ENCODE assay signal across 1 cellular context in the genomic region with DNA sequence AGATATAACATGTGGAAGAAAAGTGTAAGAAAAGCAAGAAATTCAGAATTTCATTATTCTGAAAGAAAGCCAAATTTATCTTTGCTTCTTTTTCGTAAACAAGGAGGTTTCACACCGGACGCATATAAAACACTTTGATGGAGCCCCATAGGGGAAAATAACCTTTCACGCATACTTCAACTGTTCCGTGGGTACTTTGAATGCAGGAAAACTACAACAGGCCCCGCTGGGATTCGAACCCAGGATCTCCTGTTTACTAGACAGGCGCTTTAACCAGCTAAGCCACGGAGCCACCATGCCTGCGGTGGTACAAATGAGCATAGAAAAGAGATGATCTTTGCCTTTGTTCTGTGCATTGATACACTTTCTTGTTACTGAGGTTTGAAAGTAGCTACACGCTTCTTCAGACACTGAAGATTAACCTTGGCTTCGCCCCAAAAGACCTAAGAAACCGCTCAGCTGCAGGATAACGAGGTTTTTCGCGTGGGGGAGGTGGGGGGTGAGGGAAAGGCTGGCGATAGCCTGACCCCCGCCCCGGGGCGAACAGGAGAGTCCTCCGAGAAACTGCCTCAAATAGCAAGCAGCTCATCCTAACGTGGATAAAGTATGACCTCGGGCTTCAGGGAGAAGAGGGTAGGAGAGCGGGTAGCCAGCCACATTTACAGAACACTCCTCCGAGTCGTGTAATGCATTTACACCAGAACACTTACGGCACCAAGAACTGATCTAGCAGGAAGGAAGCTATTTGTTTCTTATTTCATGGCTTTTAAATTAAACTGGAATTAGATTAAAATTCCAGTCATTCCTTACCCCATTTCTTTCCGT.
TF ChIP-seq lines count a peak whose summit lies in the region.

No MANE protein-coding gene starts in this region.

TF ChIP-seq in HepG2, 621 proteins besides CTCF, POLR2A, EP300 and RAD21 (continues in another document):
- TF ChIP-seq, protein P1, sequence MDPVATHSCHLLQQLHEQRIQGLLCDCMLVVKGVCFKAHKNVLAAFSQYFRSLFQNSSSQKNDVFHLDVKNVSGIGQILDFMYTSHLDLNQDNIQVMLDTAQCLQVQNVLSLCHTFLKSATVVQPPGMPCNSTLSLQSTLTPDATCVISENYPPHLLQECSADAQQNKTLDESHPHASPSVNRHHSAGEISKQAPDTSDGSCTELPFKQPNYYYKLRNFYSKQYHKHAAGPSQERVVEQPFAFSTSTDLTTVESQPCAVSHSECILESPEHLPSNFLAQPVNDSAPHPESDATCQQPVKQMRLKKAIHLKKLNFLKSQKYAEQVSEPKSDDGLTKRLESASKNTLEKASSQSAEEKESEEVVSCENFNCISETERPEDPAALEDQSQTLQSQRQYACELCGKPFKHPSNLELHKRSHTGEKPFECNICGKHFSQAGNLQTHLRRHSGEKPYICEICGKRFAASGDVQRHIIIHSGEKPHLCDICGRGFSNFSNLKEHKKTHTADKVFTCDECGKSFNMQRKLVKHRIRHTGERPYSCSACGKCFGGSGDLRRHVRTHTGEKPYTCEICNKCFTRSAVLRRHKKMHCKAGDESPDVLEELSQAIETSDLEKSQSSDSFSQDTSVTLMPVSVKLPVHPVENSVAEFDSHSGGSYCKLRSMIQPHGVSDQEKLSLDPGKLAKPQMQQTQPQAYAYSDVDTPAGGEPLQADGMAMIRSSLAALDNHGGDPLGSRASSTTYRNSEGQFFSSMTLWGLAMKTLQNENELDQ (CRISPR knock-in tag; IDR thresholded peaks at IDR 0.05; ENCODE audit: borderline replicate concordance): 0 out of 2 replicates have a peak, but pooled peaks have one; percentile 17
- TF ChIP-seq NR2F1 (CRISPR knock-in tag; IDR thresholded peaks at IDR 0.05) (no peak), HNRNPUL1 (IDR thresholded peaks at IDR 0.05; ENCODE audit: low read depth, low read length) (no peak), ZNF17 (CRISPR knock-in tag; IDR thresholded peaks at IDR 0.05) (no peak), ZSCAN9 (CRISPR knock-in tag; IDR thresholded peaks at IDR 0.05; ENCODE audit: borderline replicate concordance) (peak; percentile 93), SAFB2 (CRISPR knock-in tag; IDR thresholded peaks at IDR 0.05; ENCODE audit: borderline replicate concordance, low read depth) (no peak), HES4 (CRISPR knock-in tag; IDR thresholded peaks at IDR 0.05; ENCODE audit: borderline replicate concordance) (peak; percentile 62; the same call in 1 of the 2 replicates), ZNF292 (CRISPR knock-in tag; IDR thresholded peaks at IDR 0.05; ENCODE audit: borderline replicate concordance, low read depth) (0 out of 2 replicates have a peak, but pooled peaks have one; percentile 30), RFX1 (IDR thresholded peaks at IDR 0.05) (no peak), NONO (IDR thresholded peaks at IDR 0.05) (no peak), NONO (CRISPR knock-in tag; conservative IDR thresholded peaks at IDR 0.05) (peak; percentile 62; the same call in 1 of the 2 replicates), ZNF816 (CRISPR knock-in tag; IDR thresholded peaks at IDR 0.05; ENCODE audit: borderline replicate concordance) (no peak; the same call in 1 of the 2 replicates), CEBPG (CRISPR knock-in tag; IDR thresholded peaks at IDR 0.05) (peak; percentile 50), XBP1 (CRISPR knock-in tag; IDR thresholded peaks at IDR 0.05) (no peak), ZNF256 (CRISPR knock-in tag; conservative IDR thresholded peaks at IDR 0.05) (0 out of 2 replicates have a peak, but pooled peaks have one; percentile 59), MED1 (CRISPR knock-in tag; IDR thresholded peaks at IDR 0.05) (peak; percentile 79), SIN3A (IDR thresholded peaks at IDR 0.05; ENCODE audit: borderline replicate concordance, low read depth, low read length) (peak; percentile 60; the same call in 1 of the 2 replicates), RFX3 (CRISPR knock-in tag; IDR thresholded peaks at IDR 0.05) (no peak; the same call in 1 of the 2 replicates)
- TF ChIP-seq, protein P2, sequence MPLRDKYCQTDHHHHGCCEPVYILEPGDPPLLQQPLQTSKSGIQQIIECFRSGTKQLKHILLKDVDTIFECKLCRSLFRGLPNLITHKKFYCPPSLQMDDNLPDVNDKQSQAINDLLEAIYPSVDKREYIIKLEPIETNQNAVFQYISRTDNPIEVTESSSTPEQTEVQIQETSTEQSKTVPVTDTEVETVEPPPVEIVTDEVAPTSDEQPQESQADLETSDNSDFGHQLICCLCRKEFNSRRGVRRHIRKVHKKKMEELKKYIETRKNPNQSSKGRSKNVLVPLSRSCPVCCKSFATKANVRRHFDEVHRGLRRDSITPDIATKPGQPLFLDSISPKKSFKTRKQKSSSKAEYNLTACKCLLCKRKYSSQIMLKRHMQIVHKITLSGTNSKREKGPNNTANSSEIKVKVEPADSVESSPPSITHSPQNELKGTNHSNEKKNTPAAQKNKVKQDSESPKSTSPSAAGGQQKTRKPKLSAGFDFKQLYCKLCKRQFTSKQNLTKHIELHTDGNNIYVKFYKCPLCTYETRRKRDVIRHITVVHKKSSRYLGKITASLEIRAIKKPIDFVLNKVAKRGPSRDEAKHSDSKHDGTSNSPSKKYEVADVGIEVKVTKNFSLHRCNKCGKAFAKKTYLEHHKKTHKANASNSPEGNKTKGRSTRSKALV (CRISPR knock-in tag; IDR thresholded peaks at IDR 0.05): peak; percentile 44; the same call in 1 of the 2 replicates
- TF ChIP-seq, protein P3, sequence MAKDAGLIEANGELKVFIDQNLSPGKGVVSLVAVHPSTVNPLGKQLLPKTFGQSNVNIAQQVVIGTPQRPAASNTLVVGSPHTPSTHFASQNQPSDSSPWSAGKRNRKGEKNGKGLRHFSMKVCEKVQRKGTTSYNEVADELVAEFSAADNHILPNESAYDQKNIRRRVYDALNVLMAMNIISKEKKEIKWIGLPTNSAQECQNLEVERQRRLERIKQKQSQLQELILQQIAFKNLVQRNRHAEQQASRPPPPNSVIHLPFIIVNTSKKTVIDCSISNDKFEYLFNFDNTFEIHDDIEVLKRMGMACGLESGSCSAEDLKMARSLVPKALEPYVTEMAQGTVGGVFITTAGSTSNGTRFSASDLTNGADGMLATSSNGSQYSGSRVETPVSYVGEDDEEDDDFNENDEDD (CRISPR knock-in tag; IDR thresholded peaks at IDR 0.05; ENCODE audit: borderline replicate concordance): peak; percentile 44; the same call in 1 of the 2 replicates
- TF ChIP-seq, protein P4, sequence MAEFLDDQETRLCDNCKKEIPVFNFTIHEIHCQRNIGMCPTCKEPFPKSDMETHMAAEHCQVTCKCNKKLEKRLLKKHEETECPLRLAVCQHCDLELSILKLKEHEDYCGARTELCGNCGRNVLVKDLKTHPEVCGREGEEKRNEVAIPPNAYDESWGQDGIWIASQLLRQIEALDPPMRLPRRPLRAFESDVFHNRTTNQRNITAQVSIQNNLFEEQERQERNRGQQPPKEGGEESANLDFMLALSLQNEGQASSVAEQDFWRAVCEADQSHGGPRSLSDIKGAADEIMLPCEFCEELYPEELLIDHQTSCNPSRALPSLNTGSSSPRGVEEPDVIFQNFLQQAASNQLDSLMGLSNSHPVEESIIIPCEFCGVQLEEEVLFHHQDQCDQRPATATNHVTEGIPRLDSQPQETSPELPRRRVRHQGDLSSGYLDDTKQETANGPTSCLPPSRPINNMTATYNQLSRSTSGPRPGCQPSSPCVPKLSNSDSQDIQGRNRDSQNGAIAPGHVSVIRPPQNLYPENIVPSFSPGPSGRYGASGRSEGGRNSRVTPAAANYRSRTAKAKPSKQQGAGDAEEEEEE (CRISPR knock-in tag; IDR thresholded peaks at IDR 0.05; ENCODE audit: borderline replicate concordance): no peak
- TF ChIP-seq, protein P5, sequence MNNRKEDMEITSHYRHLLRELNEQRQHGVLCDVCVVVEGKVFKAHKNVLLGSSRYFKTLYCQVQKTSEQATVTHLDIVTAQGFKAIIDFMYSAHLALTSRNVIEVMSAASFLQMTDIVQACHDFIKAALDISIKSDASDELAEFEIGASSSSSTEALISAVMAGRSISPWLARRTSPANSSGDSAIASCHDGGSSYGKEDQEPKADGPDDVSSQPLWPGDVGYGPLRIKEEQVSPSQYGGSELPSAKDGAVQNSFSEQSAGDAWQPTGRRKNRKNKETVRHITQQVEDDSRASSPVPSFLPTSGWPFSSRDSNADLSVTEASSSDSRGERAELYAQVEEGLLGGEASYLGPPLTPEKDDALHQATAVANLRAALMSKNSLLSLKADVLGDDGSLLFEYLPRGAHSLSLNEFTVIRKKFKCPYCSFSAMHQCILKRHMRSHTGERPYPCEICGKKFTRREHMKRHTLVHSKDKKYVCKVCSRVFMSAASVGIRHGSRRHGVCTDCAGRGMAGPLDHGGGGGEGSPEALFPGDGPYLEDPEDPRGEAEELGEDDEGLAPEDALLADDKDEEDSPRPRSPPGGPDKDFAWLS (CRISPR knock-in tag; IDR thresholded peaks at IDR 0.05; ENCODE audit: borderline replicate concordance): no peak
- TF ChIP-seq, protein P6, sequence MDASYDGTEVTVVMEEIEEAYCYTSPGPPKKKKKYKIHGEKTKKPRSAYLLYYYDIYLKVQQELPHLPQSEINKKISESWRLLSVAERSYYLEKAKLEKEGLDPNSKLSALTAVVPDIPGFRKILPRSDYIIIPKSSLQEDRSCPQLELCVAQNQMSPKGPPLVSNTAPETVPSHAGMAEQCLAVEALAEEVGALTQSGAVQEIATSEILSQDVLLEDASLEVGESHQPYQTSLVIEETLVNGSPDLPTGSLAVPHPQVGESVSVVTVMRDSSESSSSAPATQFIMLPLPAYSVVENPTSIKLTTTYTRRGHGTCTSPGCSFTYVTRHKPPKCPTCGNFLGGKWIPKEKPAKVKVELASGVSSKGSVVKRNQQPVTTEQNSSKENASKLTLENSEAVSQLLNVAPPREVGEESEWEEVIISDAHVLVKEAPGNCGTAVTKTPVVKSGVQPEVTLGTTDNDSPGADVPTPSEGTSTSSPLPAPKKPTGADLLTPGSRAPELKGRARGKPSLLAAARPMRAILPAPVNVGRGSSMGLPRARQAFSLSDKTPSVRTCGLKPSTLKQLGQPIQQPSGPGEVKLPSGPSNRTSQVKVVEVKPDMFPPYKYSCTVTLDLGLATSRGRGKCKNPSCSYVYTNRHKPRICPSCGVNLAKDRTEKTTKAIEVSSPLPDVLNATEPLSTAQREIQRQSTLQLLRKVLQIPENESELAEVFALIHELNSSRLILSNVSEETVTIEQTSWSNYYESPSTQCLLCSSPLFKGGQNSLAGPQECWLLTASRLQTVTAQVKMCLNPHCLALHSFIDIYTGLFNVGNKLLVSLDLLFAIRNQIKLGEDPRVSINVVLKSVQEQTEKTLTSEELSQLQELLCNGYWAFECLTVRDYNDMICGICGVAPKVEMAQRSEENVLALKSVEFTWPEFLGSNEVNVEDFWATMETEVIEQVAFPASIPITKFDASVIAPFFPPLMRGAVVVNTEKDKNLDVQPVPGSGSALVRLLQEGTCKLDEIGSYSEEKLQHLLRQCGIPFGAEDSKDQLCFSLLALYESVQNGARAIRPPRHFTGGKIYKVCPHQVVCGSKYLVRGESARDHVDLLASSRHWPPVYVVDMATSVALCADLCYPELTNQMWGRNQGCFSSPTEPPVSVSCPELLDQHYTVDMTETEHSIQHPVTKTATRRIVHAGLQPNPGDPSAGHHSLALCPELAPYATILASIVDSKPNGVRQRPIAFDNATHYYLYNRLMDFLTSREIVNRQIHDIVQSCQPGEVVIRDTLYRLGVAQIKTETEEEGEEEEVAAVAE (CRISPR knock-in tag; IDR thresholded peaks at IDR 0.05; ENCODE audit: borderline replicate concordance): peak; percentile 79; the same call in 1 of the 2 replicates
- TF ChIP-seq, protein P7, sequence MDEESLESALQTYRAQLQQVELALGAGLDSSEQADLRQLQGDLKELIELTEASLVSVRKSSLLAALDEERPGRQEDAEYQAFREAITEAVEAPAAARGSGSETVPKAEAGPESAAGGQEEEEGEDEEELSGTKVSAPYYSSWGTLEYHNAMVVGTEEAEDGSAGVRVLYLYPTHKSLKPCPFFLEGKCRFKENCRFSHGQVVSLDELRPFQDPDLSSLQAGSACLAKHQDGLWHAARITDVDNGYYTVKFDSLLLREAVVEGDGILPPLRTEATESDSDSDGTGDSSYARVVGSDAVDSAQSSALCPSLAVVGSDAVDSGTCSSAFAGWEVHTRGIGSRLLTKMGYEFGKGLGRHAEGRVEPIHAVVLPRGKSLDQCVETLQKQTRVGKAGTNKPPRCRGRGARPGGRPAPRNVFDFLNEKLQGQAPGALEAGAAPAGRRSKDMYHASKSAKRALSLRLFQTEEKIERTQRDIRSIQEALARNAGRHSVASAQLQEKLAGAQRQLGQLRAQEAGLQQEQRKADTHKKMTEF (CRISPR knock-in tag; IDR thresholded peaks at IDR 0.05): peak; percentile 92
- TF ChIP-seq, protein P8, sequence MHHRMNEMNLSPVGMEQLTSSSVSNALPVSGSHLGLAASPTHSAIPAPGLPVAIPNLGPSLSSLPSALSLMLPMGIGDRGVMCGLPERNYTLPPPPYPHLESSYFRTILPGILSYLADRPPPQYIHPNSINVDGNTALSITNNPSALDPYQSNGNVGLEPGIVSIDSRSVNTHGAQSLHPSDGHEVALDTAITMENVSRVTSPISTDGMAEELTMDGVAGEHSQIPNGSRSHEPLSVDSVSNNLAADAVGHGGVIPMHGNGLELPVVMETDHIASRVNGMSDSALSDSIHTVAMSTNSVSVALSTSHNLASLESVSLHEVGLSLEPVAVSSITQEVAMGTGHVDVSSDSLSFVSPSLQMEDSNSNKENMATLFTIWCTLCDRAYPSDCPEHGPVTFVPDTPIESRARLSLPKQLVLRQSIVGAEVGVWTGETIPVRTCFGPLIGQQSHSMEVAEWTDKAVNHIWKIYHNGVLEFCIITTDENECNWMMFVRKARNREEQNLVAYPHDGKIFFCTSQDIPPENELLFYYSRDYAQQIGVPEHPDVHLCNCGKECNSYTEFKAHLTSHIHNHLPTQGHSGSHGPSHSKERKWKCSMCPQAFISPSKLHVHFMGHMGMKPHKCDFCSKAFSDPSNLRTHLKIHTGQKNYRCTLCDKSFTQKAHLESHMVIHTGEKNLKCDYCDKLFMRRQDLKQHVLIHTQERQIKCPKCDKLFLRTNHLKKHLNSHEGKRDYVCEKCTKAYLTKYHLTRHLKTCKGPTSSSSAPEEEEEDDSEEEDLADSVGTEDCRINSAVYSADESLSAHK (CRISPR knock-in tag; IDR thresholded peaks at IDR 0.05; ENCODE audit: borderline replicate concordance): 0 out of 2 replicates have a peak, but pooled peaks have one; percentile 84
- TF ChIP-seq, protein P9, sequence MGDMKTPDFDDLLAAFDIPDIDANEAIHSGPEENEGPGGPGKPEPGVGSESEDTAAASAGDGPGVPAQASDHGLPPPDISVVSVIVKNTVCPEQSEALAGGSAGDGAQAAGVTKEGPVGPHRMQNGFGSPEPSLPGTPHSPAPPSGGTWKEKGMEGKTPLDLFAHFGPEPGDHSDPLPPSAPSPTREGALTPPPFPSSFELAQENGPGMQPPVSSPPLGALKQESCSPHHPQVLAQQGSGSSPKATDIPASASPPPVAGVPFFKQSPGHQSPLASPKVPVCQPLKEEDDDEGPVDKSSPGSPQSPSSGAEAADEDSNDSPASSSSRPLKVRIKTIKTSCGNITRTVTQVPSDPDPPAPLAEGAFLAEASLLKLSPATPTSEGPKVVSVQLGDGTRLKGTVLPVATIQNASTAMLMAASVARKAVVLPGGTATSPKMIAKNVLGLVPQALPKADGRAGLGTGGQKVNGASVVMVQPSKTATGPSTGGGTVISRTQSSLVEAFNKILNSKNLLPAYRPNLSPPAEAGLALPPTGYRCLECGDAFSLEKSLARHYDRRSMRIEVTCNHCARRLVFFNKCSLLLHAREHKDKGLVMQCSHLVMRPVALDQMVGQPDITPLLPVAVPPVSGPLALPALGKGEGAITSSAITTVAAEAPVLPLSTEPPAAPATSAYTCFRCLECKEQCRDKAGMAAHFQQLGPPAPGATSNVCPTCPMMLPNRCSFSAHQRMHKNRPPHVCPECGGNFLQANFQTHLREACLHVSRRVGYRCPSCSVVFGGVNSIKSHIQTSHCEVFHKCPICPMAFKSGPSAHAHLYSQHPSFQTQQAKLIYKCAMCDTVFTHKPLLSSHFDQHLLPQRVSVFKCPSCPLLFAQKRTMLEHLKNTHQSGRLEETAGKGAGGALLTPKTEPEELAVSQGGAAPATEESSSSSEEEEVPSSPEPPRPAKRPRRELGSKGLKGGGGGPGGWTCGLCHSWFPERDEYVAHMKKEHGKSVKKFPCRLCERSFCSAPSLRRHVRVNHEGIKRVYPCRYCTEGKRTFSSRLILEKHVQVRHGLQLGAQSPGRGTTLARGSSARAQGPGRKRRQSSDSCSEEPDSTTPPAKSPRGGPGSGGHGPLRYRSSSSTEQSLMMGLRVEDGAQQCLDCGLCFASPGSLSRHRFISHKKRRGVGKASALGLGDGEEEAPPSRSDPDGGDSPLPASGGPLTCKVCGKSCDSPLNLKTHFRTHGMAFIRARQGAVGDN (CRISPR knock-in tag; IDR thresholded peaks at IDR 0.05): peak; percentile 56
